Comparison of ENCODE assay signal across 1 cellular context in genomic region chr3:46613313-46614005, GRCh38.
TF ChIP-seq lines count a peak whose summit lies in the region.

No MANE protein-coding gene starts in this region.

TF ChIP-seq in HEK293, 187 proteins besides CTCF, POLR2A, EP300 and RAD21 (continued from another document):
- TF ChIP-seq ZNF518A (tag by site-specific recombination; conservative IDR thresholded peaks at IDR 0.05; ENCODE audit: low read depth) (peak; percentile 73), ZNF133 (tag by site-specific recombination; IDR thresholded peaks at IDR 0.05) (no peak), ZNF214 (tag by site-specific recombination; IDR thresholded peaks at IDR 0.05; ENCODE audit: borderline replicate concordance) (no peak), ZNF555 (tag by site-specific recombination; conservative IDR thresholded peaks at IDR 0.05) (peak; percentile 45), ZNF768 (tag by site-specific recombination; IDR thresholded peaks at IDR 0.05) (no peak), KLF8 (tag by site-specific recombination; IDR thresholded peaks at IDR 0.05) (no peak), RBAK (tag by site-specific recombination; IDR thresholded peaks at IDR 0.05) (no peak), ZBTB8A (tag by site-specific recombination; IDR thresholded peaks at IDR 0.05) (0 out of 2 replicates have a peak, but pooled peaks have one; percentile 19), PRDM2 (tag by site-specific recombination; IDR thresholded peaks at IDR 0.05; ENCODE audit: borderline replicate concordance) (no peak), ZNF629 (tag by site-specific recombination; IDR thresholded peaks at IDR 0.05) (no peak), ZNF521 (tag by site-specific recombination; IDR thresholded peaks at IDR 0.05) (no peak), ZNF561 (tag by site-specific recombination; IDR thresholded peaks at IDR 0.05; ENCODE audit: borderline replicate concordance) (no peak), ZNF664 (tag by site-specific recombination; IDR thresholded peaks at IDR 0.05) (0 out of 2 replicates have a peak, but pooled peaks have one; percentile 19), ZNF529 (tag by site-specific recombination; IDR thresholded peaks at IDR 0.05; ENCODE audit: insufficient replicate concordance) (no peak), ATF2 (tag by site-specific recombination; IDR thresholded peaks at IDR 0.05; ENCODE audit: low read depth) (no peak), OVOL3 (tag by site-specific recombination; IDR thresholded peaks at IDR 0.05) (no peak), ZNF426 (tag by site-specific recombination; IDR thresholded peaks at IDR 0.05) (peak; percentile 48), ZNF571 (tag by site-specific recombination; IDR thresholded peaks at IDR 0.05) (no peak), GLI2 (tag by site-specific recombination; IDR thresholded peaks at IDR 0.05; ENCODE audit: borderline replicate concordance, low read depth) (no peak), ZNF776 (tag by site-specific recombination; IDR thresholded peaks at IDR 0.05; ENCODE audit: borderline replicate concordance) (no peak), MEIS1 (CRISPR knock-in tag; IDR thresholded peaks at IDR 0.05; ENCODE audit: borderline replicate concordance) (no peak), KLF10 (tag by site-specific recombination; IDR thresholded peaks at IDR 0.05) (no peak), ZNF155 (tag by site-specific recombination; IDR thresholded peaks at IDR 0.05) (no peak), ZNF223 (tag by site-specific recombination; IDR thresholded peaks at IDR 0.05) (no peak), ZNF645 (tag by site-specific recombination; IDR thresholded peaks at IDR 0.05) (no peak), ZBTB11 (tag by site-specific recombination; conservative IDR thresholded peaks at IDR 0.05; ENCODE audit: low read depth) (0 out of 2 replicates have a peak, but pooled peaks have one; percentile 51), ZBTB7A (tag by site-specific recombination; IDR thresholded peaks at IDR 0.05; ENCODE audit: low read depth) (no peak), ZNF292 (tag by site-specific recombination; IDR thresholded peaks at IDR 0.05; ENCODE audit: borderline replicate concordance, low read depth) (no peak), OSR2 (tag by site-specific recombination; IDR thresholded peaks at IDR 0.05) (no peak), TRIM28 (IDR thresholded peaks at IDR 0.05; ENCODE audit: borderline replicate concordance, low read length) (no peak), ZNF239 (tag by site-specific recombination; IDR thresholded peaks at IDR 0.05) (no peak)
